9 cellular contexts compared by ENCODE assay signal in genomic region chr17:76864024-76864423, GRCh38.
"Had no signal": no experiment of that assay in that cellular context is flagged by ENCODE, and none has a peak within 500 bp of the region (broad histone marks: within the 10 kb centered on the region; RNA-seq: fewer than 3 reads in every experiment).

No MANE protein-coding gene starts in this region.

- H3K4me2 ChIP-seq: GM23338, KMS-11 had no signal

- ATAC-seq: GM23338 had no signal

- H3K9ac ChIP-seq: KMS-11 had no signal

- FAIRE-seq: H1, H54 had no signal

- H2AFZ ChIP-seq: GM23338 had no signal

- H3K4me3 ChIP-seq: GM23338 had no signal

- H3K27ac ChIP-seq: HL-60, KMS-11 had no signal

- DNase-seq: H9, HCEC 1CT, IMR-90, KBM-7 had no signal
